20 cellular contexts compared by ENCODE assay signal in the genomic region with DNA sequence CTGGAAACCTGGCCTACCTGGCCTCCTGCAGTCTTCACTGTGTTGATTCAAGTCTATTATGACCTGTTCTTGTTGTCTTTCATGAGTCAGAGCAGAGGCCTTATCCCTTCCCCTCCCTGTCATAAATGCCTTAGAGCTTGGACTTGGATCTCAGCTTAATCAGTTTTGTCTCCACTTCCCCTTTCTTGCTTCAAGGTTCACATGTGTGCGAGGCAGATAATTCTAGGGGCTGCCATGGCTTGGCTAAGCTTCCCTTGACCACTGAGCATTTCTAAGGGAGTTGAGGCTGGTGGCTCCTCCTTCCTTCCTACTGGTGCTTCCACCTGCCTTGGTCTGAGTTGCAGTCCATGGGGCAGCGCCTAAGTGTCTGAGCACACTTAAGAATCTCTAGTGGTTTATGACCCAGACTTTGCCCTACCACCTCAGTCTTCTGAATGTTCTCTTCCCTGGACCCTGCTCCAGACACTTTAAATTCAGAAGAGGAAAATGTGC. TPM values are rescaled to one million over a fixed set of nuclear protein-coding genes. Genes with fewer than 3 reads are reported as not detected.
DNase-seq lines count a peak whose midpoint lies in the region; ATAC-seq, FAIRE-seq and TF ChIP-seq lines count a peak whose summit lies in the region.
"Had no signal": no experiment of that assay in that cellular context is flagged by ENCODE, and none has a peak within 500 bp of the region (broad histone marks: within the 10 kb centered on the region; RNA-seq: fewer than 3 reads in every experiment).

No MANE protein-coding gene starts in this region.

- H3K9me3 ChIP-seq in mammary epithelial cell (replicated peaks; ENCODE audit: insufficient read depth, low read length), result no peaks in the 10 kb centered on the region
- H3K9me3 ChIP-seq: sigmoid colon had no signal

- H3K79me2 ChIP-seq in mammary epithelial cell (ENCODE audit: insufficient read depth, low read length), result no peaks in the 10 kb centered on the region

- intact Hi-C loops in mammary epithelial cell (cut with micrococcal nuclease), result no loop called here

- H2AFZ ChIP-seq in mammary epithelial cell (ENCODE audit: low read depth, low read length), result no peak overlapping the region
- H2AFZ ChIP-seq: neural progenitor cell had no signal

- WGBS in mammary epithelial cell (ENCODE audit: low coverage, missing lambda C conversion rate), result 40% methylated on average over 2 of the region's 2 CpGs

- DNase-seq in SKM-1 (lab: John Stamatoyannopoulos, UW; ENCODE audit: unreplicated experiment) (peak; percentile 1), SKM-1 treated with dmso at 0.1 percent for 144 hours (lab: John Stamatoyannopoulos, UW; ENCODE audit: unreplicated experiment) (no peak), Kasumi-1 (lab: John Stamatoyannopoulos, UW) (peak; percentile 48), mammary epithelial cell (peak; percentile 45), type B pancreatic cell (ENCODE audit: extremely low spot score, unreplicated experiment) (no peak), HTR-8/SVneo (ENCODE audit: insufficient read length, low spot score) (no peak)
- no peak for DNase-seq in activated CD4-positive, alpha-beta T cell treated with anti-CD3 and anti-CD28 coated beads, Interleukin-2, amount 50 U/mL, for 4 hours
- DNase-seq: activated naive CD4-positive, alpha-beta T cell treated with anti-CD3 and anti-CD28 coated beads, Interleukin-2, amount 50 U/mL, for 16 hours; C1 segment of cervical spinal cord; DND-41; effector CD4-positive, alpha-beta T cell; foreskin fibroblast; MM.1S; sigmoid colon had no signal

- peak overlapping the region; percentile 70 for H3K27ac Mint-ChIP-seq in type B pancreatic cell
- H3K27ac Mint-ChIP-seq: neural progenitor cell; stimulated activated effector memory CD8-positive, alpha-beta T cell treated with anti-CD3 and anti-CD28 coated beads, Interleukin-12 subunit alpha, Interleukin-12 subunit beta, amount 100 ng/mL, for 72 hours had no signal

- CTCF ChIA-PET in mammary epithelial cell (lab: Charles Lee; ENCODE audit: low non-redundant PET), result no interaction called here

- H3K4me3 ChIP-seq in mammary epithelial cell (replicated peaks in 1 of 3; ENCODE audit: insufficient read depth in 1 of 3, low read depth in 2 of 3, low read length in 3 of 3), result no peak overlapping the region
- H3K4me3 ChIP-seq: neural progenitor cell, sigmoid colon, SK-N-MC had no signal

- no peaks in the 10 kb centered on the region for H3K36me3 ChIP-seq in mammary epithelial cell (ENCODE audit: insufficient read depth, low read length)
- H3K36me3 ChIP-seq: neural progenitor cell, sigmoid colon had no signal

- no peaks in the 10 kb centered on the region for H3K27me3 ChIP-seq in mammary epithelial cell (ENCODE audit: insufficient read depth, low read length)
- H3K27me3 ChIP-seq: neural progenitor cell, sigmoid colon had no signal

- H3K27ac ChIP-seq in mammary epithelial cell (ENCODE audit: insufficient read depth, low read depth, low read length), result no peak overlapping the region
- H3K27ac ChIP-seq: 22Rv1, neural progenitor cell, SK-N-MC had no signal

- in situ Hi-C loops in mammary epithelial cell (cut with MboI; ENCODE audit: low sequenced_read_pairs in 2 of 2), result no loop called here

- no peaks in the 10 kb centered on the region for H3K4me1 Mint-ChIP-seq in type B pancreatic cell (ENCODE audit: unreplicated experiment)
- H3K4me1 Mint-ChIP-seq: stimulated activated effector memory CD8-positive, alpha-beta T cell treated with anti-CD3 and anti-CD28 coated beads, Interleukin-12 subunit alpha, Interleukin-12 subunit beta, amount 100 ng/mL, for 72 hours had no signal

- H3K9me3 Mint-ChIP-seq in type B pancreatic cell, result no peaks in the 10 kb centered on the region
- H3K9me3 Mint-ChIP-seq: neural progenitor cell; stimulated activated effector memory CD8-positive, alpha-beta T cell treated with anti-CD3 and anti-CD28 coated beads, Interleukin-12 subunit alpha, Interleukin-12 subunit beta, amount 100 ng/mL, for 72 hours had no signal

- TF ChIP-seq CTCF in mammary epithelial cell (conservative IDR thresholded peaks at IDR 0.05 in 1 of 2, IDR thresholded peaks at IDR 0.05 in 1 of 2; ENCODE audit: extremely low read depth in 1 of 2, insufficient read depth in 1 of 2, low read depth in 1 of 2, low read length in 2 of 2) (no peak), type B pancreatic cell (conservative IDR thresholded peaks at IDR 0.05) (no peak)

- peak overlapping the region; percentile 17 for H3K4me3 Mint-ChIP-seq in type B pancreatic cell
- H3K4me3 Mint-ChIP-seq: neural progenitor cell; stimulated activated effector memory CD8-positive, alpha-beta T cell treated with anti-CD3 and anti-CD28 coated beads, Interleukin-12 subunit alpha, Interleukin-12 subunit beta, amount 100 ng/mL, for 72 hours had no signal

- BruUV-seq in mammary epithelial cell (replicated peaks; lab: Mats Ljungman, UMichigan), result no TSS peak

- H3K36me3 Mint-ChIP-seq in type B pancreatic cell, result no peaks in the 10 kb centered on the region
- H3K36me3 Mint-ChIP-seq: neural progenitor cell; stimulated activated effector memory CD8-positive, alpha-beta T cell treated with anti-CD3 and anti-CD28 coated beads, Interleukin-12 subunit alpha, Interleukin-12 subunit beta, amount 100 ng/mL, for 72 hours had no signal

- no peaks in the 10 kb centered on the region for H3K27me3 Mint-ChIP-seq in type B pancreatic cell

- H4K20me1 ChIP-seq in mammary epithelial cell (ENCODE audit: insufficient read depth, low read length), result no peaks in the 10 kb centered on the region

- dilution Hi-C loops in mammary epithelial cell (cut with HindIII; ENCODE audit: low sequenced_read_pairs), result no loop called here

- no peak for FAIRE-seq in HTR-8/SVneo (lab: Jason Lieb, UNC)

- no peak overlapping the region for H3K4me2 ChIP-seq in mammary epithelial cell (ENCODE audit: insufficient read depth, low read depth, low read length)
- H3K4me2 ChIP-seq: neural progenitor cell had no signal

- ATAC-seq in GM21526 (IDR thresholded peaks at IDR 0.05; ENCODE audit: low FRiP score, unreplicated experiment), result no peak
- ATAC-seq: stimulated activated effector memory CD8-positive, alpha-beta T cell treated with anti-CD3 and anti-CD28 coated beads, Interleukin-12 subunit alpha, Interleukin-12 subunit beta, amount 100 ng/mL, for 72 hours had no signal

- no peaks in the 10 kb centered on the region for H3K4me1 ChIP-seq in mammary epithelial cell (ENCODE audit: insufficient read depth, low read length)
- H3K4me1 ChIP-seq: sigmoid colon had no signal

- no peak overlapping the region for H3K9ac ChIP-seq in mammary epithelial cell (ENCODE audit: insufficient read depth, low read length)
- H3K9ac ChIP-seq: neural progenitor cell had no signal

RNA-seq across cellular contexts. Expression of a gene that starts 1.7 kb away (rescaled TPM):
- total RNA-seq in mammary epithelial cell (100 to 1,000 TPM in 1 of 2 donors, 1 to 10 TPM in 1; 5.7 to 113 TPM), type B pancreatic cell (ENCODE audit: low replicate concordance) (28.6 and 41.4 TPM in 2 replicates)
- 1.7 TPM for polyA plus RNA-seq in mammary epithelial cell
- polyA minus RNA-seq in mammary epithelial cell, result 1.2 TPM
- total RNA-seq: OCI-LY7 had no signal

Comparison
In these comparisons a context has a peak if more than half of its experiments do, and no peak if none do; other contexts are left out.
1. DNase-seq: peak in SKM-1 (single experiment), Kasumi-1 (2 of 2) and mammary epithelial cell (single experiment); none in SKM-1 treated with dmso at 0.1 percent for 144 hours (single experiment), type B pancreatic cell (single experiment), activated CD4-positive, alpha-beta T cell treated with anti-CD3 and anti-CD28 coated beads, Interleukin-2, amount 50 U/mL, for 4 hours (0 of 2) and HTR-8/SVneo (single experiment).